ENCODE assay signal across 2 cellular contexts in the genomic region with DNA sequence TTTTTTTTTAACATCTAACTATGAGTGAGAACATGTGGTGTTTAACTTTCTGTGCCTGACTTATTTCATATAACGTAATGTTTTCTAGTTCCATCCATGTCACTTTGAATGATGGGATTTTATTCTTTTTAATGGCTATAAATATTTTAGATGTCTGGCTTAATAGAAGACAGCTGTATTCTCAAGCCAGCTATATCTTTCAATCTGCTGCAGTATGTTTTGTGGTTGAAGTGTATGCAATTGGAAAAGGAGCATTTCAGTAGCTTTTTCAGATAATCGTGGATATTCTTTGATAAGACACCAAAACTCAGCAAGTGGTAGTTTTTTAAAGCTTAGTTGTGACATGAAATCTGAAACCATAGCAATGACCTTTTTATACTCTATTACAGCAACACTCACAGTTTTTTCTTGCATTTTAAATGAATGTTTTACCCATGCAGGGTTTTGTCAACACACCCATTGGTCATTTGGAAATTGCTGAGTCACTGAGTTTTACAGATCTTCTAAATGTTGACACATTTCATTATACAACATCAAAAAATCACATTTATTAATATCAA.
TF ChIP-seq lines count a peak whose summit lies in the region.

No MANE protein-coding gene starts in this region.

TF ChIP-seq in HEK293T, 16 proteins besides CTCF, POLR2A, EP300 and RAD21:
- TF ChIP-seq, protein P1, sequence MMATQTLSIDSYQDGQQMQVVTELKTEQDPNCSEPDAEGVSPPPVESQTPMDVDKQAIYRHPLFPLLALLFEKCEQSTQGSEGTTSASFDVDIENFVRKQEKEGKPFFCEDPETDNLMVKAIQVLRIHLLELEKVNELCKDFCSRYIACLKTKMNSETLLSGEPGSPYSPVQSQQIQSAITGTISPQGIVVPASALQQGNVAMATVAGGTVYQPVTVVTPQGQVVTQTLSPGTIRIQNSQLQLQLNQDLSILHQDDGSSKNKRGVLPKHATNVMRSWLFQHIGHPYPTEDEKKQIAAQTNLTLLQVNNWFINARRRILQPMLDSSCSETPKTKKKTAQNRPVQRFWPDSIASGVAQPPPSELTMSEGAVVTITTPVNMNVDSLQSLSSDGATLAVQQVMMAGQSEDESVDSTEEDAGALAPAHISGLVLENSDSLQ (IDR thresholded peaks at IDR 0.05), result peak; percentile 64
- TF ChIP-seq ELF4 (IDR thresholded peaks at IDR 0.05) (no peak), BHLHE40 (IDR thresholded peaks at IDR 0.05; ENCODE audit: borderline replicate concordance) (no peak), SP1 (IDR thresholded peaks at IDR 0.05) (no peak), NFRKB (IDR thresholded peaks at IDR 0.05) (no peak), ARNT (IDR thresholded peaks at IDR 0.05) (no peak), SUZ12 (IDR thresholded peaks at IDR 0.05) (no peak), FOXK2 (IDR thresholded peaks at IDR 0.05) (no peak)

TF ChIP-seq in HepG2, 621 proteins besides CTCF, POLR2A, EP300 and RAD21:
- peak; percentile 97 for TF ChIP-seq NFE2L2 (IDR thresholded peaks at IDR 0.05; ENCODE audit: low read length)
- peak; percentile 91 to 92 for TF ChIP-seq MAFK (conservative IDR thresholded peaks at IDR 0.05 in 1 of 2, IDR thresholded peaks at IDR 0.05 in 1 of 2; ENCODE audit: low read length in 2 of 2)
- peak; percentile 88 for TF ChIP-seq MAFF (IDR thresholded peaks at IDR 0.05; ENCODE audit: low read depth, low read length)
- peak; percentile 52; the same call in 1 of the 2 replicates for TF ChIP-seq NFE2 (CRISPR knock-in tag; IDR thresholded peaks at IDR 0.05)
- TF ChIP-seq ZNF7 (CRISPR knock-in tag; IDR thresholded peaks at IDR 0.05), result peak; percentile 62; the same call in 1 of the 2 replicates
- no peak for TF ChIP-seq ZFP91 (CRISPR knock-in tag; IDR thresholded peaks at IDR 0.05; ENCODE audit: borderline replicate concordance)
- TF ChIP-seq ZNF326 (CRISPR knock-in tag; IDR thresholded peaks at IDR 0.05; ENCODE audit: borderline replicate concordance), result no peak
- no peak for TF ChIP-seq CHCHD3 (CRISPR knock-in tag; IDR thresholded peaks at IDR 0.05)
